Comparison of ENCODE assay signal across 11 cellular contexts in genomic region chr2:96913398-96914202, GRCh38. TPM values are rescaled to one million over a fixed set of nuclear protein-coding genes. Genes with fewer than 3 reads are reported as not detected.
DNase-seq lines count a peak whose midpoint lies in the region; ATAC-seq and TF ChIP-seq lines count a peak whose summit lies in the region.
"Had no signal": no experiment of that assay in that cellular context is flagged by ENCODE, and none has a peak within 500 bp of the region (broad histone marks: within the 10 kb centered on the region; RNA-seq: fewer than 3 reads in every experiment).

No MANE protein-coding gene starts in this region.

- H3K36me3 ChIP-seq in CD8-positive, alpha-beta T cell (ENCODE audit: insufficient read depth, low read length): no peaks in the 10 kb centered on the region
- H3K36me3 ChIP-seq in thyroid gland: no peaks in the 10 kb centered on the region
- H3K36me3 ChIP-seq: neutrophil had no signal

- H3K36me3 Mint-ChIP-seq in CD8-positive, alpha-beta T cell: peaks cover 6% of the 10 kb centered on the region
- H3K36me3 Mint-ChIP-seq in T-helper 17 cell (ENCODE audit: low read depth) (peaks cover 6% of the 10 kb centered on the region), chondrocyte (ENCODE audit: low read depth) (peaks cover 4% of the 10 kb centered on the region), WTC11 (no peaks in the 10 kb centered on the region)
- H3K36me3 Mint-ChIP-seq in activated naive CD8-positive, alpha-beta T cell: peaks cover 18% of the 10 kb centered on the region

- H3K9me3 Mint-ChIP-seq in CD8-positive, alpha-beta T cell: no peaks in the 10 kb centered on the region
- H3K9me3 Mint-ChIP-seq in activated naive CD8-positive, alpha-beta T cell (ENCODE audit: low read depth): no peaks in the 10 kb centered on the region
- H3K9me3 Mint-ChIP-seq in chondrocyte (ENCODE audit: low read depth): peaks cover 7% of the 10 kb centered on the region
- no peaks in the 10 kb centered on the region for H3K9me3 Mint-ChIP-seq in WTC11
- H3K9me3 Mint-ChIP-seq: endodermal cell had no signal

- H3K9me3 ChIP-seq in CD8-positive, alpha-beta T cell (ENCODE audit: low read length): no peaks in the 10 kb centered on the region
- H3K9me3 ChIP-seq in T-helper 17 cell (ENCODE audit: control insufficient read depth, low read length, poor library complexity, severe bottlenecking): no peaks in the 10 kb centered on the region
- H3K9me3 ChIP-seq in thyroid gland: no peaks in the 10 kb centered on the region
- H3K9me3 ChIP-seq: neutrophil had no signal

- peaks cover 75% of the 10 kb centered on the region for H3K4me1 Mint-ChIP-seq in CD8-positive, alpha-beta T cell (ENCODE audit: low read depth)
- H3K4me1 Mint-ChIP-seq in T-helper 17 cell (peaks cover 47% of the 10 kb centered on the region), chondrocyte (ENCODE audit: low read depth) (peaks cover 7% of the 10 kb centered on the region), WTC11 (peaks cover 36% of the 10 kb centered on the region)
- H3K4me1 Mint-ChIP-seq in activated naive CD8-positive, alpha-beta T cell (ENCODE audit: low read depth): peaks cover 60% of the 10 kb centered on the region

- H3K27ac Mint-ChIP-seq in CD8-positive, alpha-beta T cell: peak overlapping the region; percentile 94
- H3K27ac Mint-ChIP-seq in T-helper 17 cell (peak overlapping the region; percentile 94), chondrocyte (ENCODE audit: unreplicated experiment) (no peak overlapping the region), WTC11 (no peak overlapping the region)
- peak overlapping the region; percentile 94 for H3K27ac Mint-ChIP-seq in activated naive CD8-positive, alpha-beta T cell
- H3K27ac Mint-ChIP-seq: endodermal cell had no signal

- TF ChIP-seq CTCF in CD8-positive, alpha-beta T cell (IDR thresholded peaks at IDR 0.05): no peak
- TF ChIP-seq CTCF in chondrocyte (IDR thresholded peaks at IDR 0.05) (no peak), thyroid gland (IDR thresholded peaks at IDR 0.05) (no peak), WTC11 (IDR thresholded peaks at IDR 0.05) (no peak)

- H3K4me3 ChIP-seq in CD8-positive, alpha-beta T cell (ENCODE audit: low read depth, low read length): peak overlapping the region; percentile 40
- H3K4me3 ChIP-seq in skin epidermis (no peak overlapping the region), thyroid gland (replicated peaks in 1 of 3) (no peak overlapping the region)

- ATAC-seq in CD8-positive, alpha-beta T cell: peak; percentile 78
- ATAC-seq in T-helper 17 cell: peak; percentile 85
- no peak for ATAC-seq in WTC11

- peak overlapping the region; percentile 32 for H3K27ac ChIP-seq in CD8-positive, alpha-beta T cell (ENCODE audit: low read depth, low read length)
- H3K27ac ChIP-seq in skin epidermis (peak overlapping the region in 14 of 21 experiments; percentile 4 to 88 (median 65)), thyroid gland (no peak overlapping the region)
- H3K27ac ChIP-seq: neutrophil had no signal

- H3K4me3 Mint-ChIP-seq in CD8-positive, alpha-beta T cell: peak overlapping the region; percentile 82
- H3K4me3 Mint-ChIP-seq in T-helper 17 cell (peak overlapping the region; percentile 91), chondrocyte (ENCODE audit: unreplicated experiment) (no peak overlapping the region), WTC11 (no peak overlapping the region)
- H3K4me3 Mint-ChIP-seq in activated naive CD8-positive, alpha-beta T cell: peak overlapping the region; percentile 89
- H3K4me3 Mint-ChIP-seq: endodermal cell had no signal

- H3K27me3 Mint-ChIP-seq in CD8-positive, alpha-beta T cell (ENCODE audit: low read depth): no peaks in the 10 kb centered on the region
- H3K27me3 Mint-ChIP-seq in T-helper 17 cell (no peaks in the 10 kb centered on the region), chondrocyte (ENCODE audit: low read depth) (peaks cover 3% of the 10 kb centered on the region), WTC11 (ENCODE audit: low read depth) (peaks cover 40% of the 10 kb centered on the region)
- H3K27me3 Mint-ChIP-seq in activated naive CD8-positive, alpha-beta T cell: no peaks in the 10 kb centered on the region

- intact Hi-C loops in CD8-positive, alpha-beta T cell (cut with DNase I, micrococcal nuclease): loop anchor here (1.0 to 2.0 kb wide), 3 partner anchors 11 to 49 kb away; partner anchors contain the start of gene SEMA4C (in 2 of the 2)
- intact Hi-C loops in thyroid gland (cut with DNase I): no loop called here

- 68 to 79% methylated on average over 15 to 20 of the region's 20 CpGs for WGBS in thyroid gland, 2 donors

- POLR2A ChIA-PET in CD8-positive, alpha-beta T cell (lab: Charles Lee): interaction anchor here (0.8 to 3.6 kb wide), 5 partner anchors 9 to 56 kb away, joined by 3 to 20 read pairs (median 6); partner anchors contain the start of gene ANKRD39
- POLR2A ChIA-PET in WTC11 (lab: Charles Lee): no interaction called here

- TF ChIP-seq POLR2A in thyroid gland (IDR thresholded peaks at IDR 0.05): no peak

- no peaks in the 10 kb centered on the region for H3K27me3 ChIP-seq in CD8-positive, alpha-beta T cell (ENCODE audit: insufficient read depth, low read length)
- H3K27me3 ChIP-seq in thyroid gland: no peaks in the 10 kb centered on the region

- DNase-seq in CD8-positive, alpha-beta T cell: peak in 6 of 7 experiments; percentile 46 to 81 (median 64)
- DNase-seq in T-helper 17 cell: peak in 1 of 3 donors; percentile 12
- DNase-seq in chondrocyte (ENCODE audit: low spot score): no peak
- DNase-seq in thyroid gland: no peak
- DNase-seq in midbrain (lab: John Stamatoyannopoulos, UW): no peak
- no peak for DNase-seq in WTC11 (ENCODE audit: low spot score)
- DNase-seq: DMS79, endodermal cell had no signal

- peaks cover 53% of the 10 kb centered on the region for H3K4me1 ChIP-seq in CD8-positive, alpha-beta T cell (ENCODE audit: insufficient read depth, low read length)
- peaks cover 0 to 8% of the 10 kb centered on the region in 2 donors for H3K4me1 ChIP-seq in thyroid gland

- CTCF ChIA-PET in CD8-positive, alpha-beta T cell (lab: Charles Lee): interaction anchor here (0.7 to 1.6 kb wide), 5 partner anchors 13 to 56 kb away, joined by 3 to 11 read pairs (median 4); partner anchors contain the start of gene ANKRD39
- CTCF ChIA-PET in WTC11 (lab: Charles Lee): interaction anchor here (2.1 to 2.5 kb wide), 2 partner anchors 37 to 55 kb away, joined by 14 read pairs; partner anchors contain the start of gene ANKRD39

TF ChIP-seq in WTC11, 78 proteins besides CTCF, POLR2A, EP300 and RAD21:
- no peak for TF ChIP-seq GRHL2 (CRISPR knock-in tag; IDR thresholded peaks at IDR 0.05; ENCODE audit: insufficient replicate concordance, severe bottlenecking)
- no peak for TF ChIP-seq PRRX2 (CRISPR knock-in tag; IDR thresholded peaks at IDR 0.05)
- TF ChIP-seq, protein P1, sequence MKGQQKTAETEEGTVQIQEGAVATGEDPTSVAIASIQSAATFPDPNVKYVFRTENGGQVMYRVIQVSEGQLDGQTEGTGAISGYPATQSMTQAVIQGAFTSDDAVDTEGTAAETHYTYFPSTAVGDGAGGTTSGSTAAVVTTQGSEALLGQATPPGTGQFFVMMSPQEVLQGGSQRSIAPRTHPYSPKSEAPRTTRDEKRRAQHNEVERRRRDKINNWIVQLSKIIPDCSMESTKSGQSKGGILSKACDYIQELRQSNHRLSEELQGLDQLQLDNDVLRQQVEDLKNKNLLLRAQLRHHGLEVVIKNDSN (CRISPR knock-in tag; IDR thresholded peaks at IDR 0.05): no peak
- TF ChIP-seq, protein P2, sequence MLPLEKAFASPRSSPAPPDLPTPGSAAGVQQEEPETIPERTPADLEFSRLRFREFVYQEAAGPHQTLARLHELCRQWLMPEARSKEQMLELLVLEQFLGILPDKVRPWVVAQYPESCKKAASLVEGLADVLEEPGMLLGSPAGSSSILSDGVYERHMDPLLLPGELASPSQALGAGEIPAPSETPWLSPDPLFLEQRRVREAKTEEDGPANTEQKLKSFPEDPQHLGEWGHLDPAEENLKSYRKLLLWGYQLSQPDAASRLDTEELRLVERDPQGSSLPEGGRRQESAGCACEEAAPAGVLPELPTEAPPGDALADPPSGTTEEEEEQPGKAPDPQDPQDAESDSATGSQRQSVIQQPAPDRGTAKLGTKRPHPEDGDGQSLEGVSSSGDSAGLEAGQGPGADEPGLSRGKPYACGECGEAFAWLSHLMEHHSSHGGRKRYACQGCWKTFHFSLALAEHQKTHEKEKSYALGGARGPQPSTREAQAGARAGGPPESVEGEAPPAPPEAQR (CRISPR knock-in tag; IDR thresholded peaks at IDR 0.05): no peak
- TF ChIP-seq ATF1 (CRISPR knock-in tag; IDR thresholded peaks at IDR 0.05): no peak
- no peak for TF ChIP-seq FOXP1 (CRISPR knock-in tag; IDR thresholded peaks at IDR 0.05; ENCODE audit: borderline replicate concordance)
- TF ChIP-seq NR3C1 (CRISPR knock-in tag; conservative IDR thresholded peaks at IDR 0.05; ENCODE audit: low read depth): no peak

RNA-seq across cellular contexts. Expression of gene SEMA4C, which starts 43.7 kb away (rescaled TPM):
- total RNA-seq in CD8-positive, alpha-beta T cell: 10 to 100 TPM; 40.0 to 45.7 TPM
- total RNA-seq in T-helper 17 cell (10 to 100 TPM; 25.5 to 30.9 TPM), chondrocyte (20.4 to 26.7 TPM (median 24.8 TPM) in 3 replicates), thyroid gland (10 to 100 TPM; 14.5 to 21.7 (median 19.3) TPM), WTC11 (2021) (80.0 to 81.6 TPM (median 80.4 TPM) in 3 replicates)

RNA-seq across cellular contexts. Expression of gene ANKRD39, which starts 55.8 kb away (rescaled TPM):
- 10 to 100 TPM; 13.9 to 16.4 TPM for total RNA-seq in CD8-positive, alpha-beta T cell
- total RNA-seq in T-helper 17 cell (10 to 100 TPM; 16.8 to 18.6 TPM), chondrocyte (7.9 to 11.2 TPM (median 8.3 TPM) in 3 replicates), thyroid gland (10 to 100 TPM; 11.6 to 25.7 (median 14.1) TPM), WTC11 (2021) (16.2 to 17.9 TPM (median 17.0 TPM) in 3 replicates)

Comparison
In these comparisons a context has a peak if more than half of its experiments do, and no peak if none do; other contexts are left out.
1. DNase-seq: peak in CD8-positive, alpha-beta T cell (6 of 7); none in chondrocyte (single experiment), thyroid gland (0 of 2), midbrain (single experiment) and WTC11 (single experiment).
2. H3K27ac ChIP-seq: peak in CD8-positive, alpha-beta T cell (single experiment) and skin epidermis (14 of 21); none in thyroid gland (0 of 3).
3. H3K27ac Mint-ChIP-seq: peak in CD8-positive, alpha-beta T cell (single experiment), T-helper 17 cell (single experiment) and activated naive CD8-positive, alpha-beta T cell (single experiment); none in chondrocyte (single experiment) and WTC11 (single experiment).
4. H3K4me3 Mint-ChIP-seq: peak in CD8-positive, alpha-beta T cell (single experiment), T-helper 17 cell (single experiment) and activated naive CD8-positive, alpha-beta T cell (single experiment); none in chondrocyte (single experiment) and WTC11 (single experiment).